In genomic region chr9:81535542-81536241, GRCh38 we compare ENCODE assay signal across 1 cellular context.
TF ChIP-seq lines count a peak whose summit lies in the region.

No MANE protein-coding gene starts in this region.

TF ChIP-seq in HepG2, 621 proteins besides CTCF, POLR2A, EP300 and RAD21 (continued from another document and continues in another):
- TF ChIP-seq ZMAT5 (CRISPR knock-in tag; IDR thresholded peaks at IDR 0.05; ENCODE audit: borderline replicate concordance, low read depth) (no peak), FOXJ3 (CRISPR knock-in tag; IDR thresholded peaks at IDR 0.05; ENCODE audit: borderline replicate concordance) (peak; percentile 95), HMG20A (CRISPR knock-in tag; IDR thresholded peaks at IDR 0.05; ENCODE audit: borderline replicate concordance) (peak; percentile 96), ZNF790 (CRISPR knock-in tag; IDR thresholded peaks at IDR 0.05; ENCODE audit: borderline replicate concordance) (no peak), ZNF496 (CRISPR knock-in tag; IDR thresholded peaks at IDR 0.05; ENCODE audit: insufficient replicate concordance) (no peak), GPBP1L1 (CRISPR knock-in tag; IDR thresholded peaks at IDR 0.05) (no peak), ZNF609 (CRISPR knock-in tag; IDR thresholded peaks at IDR 0.05; ENCODE audit: borderline replicate concordance) (peak; percentile 98), ZNF282 (IDR thresholded peaks at IDR 0.05; ENCODE audit: partially characterized antibody) (no peak), ETS1 (CRISPR knock-in tag; IDR thresholded peaks at IDR 0.05) (no peak), ZNF124 (CRISPR knock-in tag; IDR thresholded peaks at IDR 0.05) (peak; percentile 63; the same call in 1 of the 2 replicates), ARID4A (CRISPR knock-in tag; IDR thresholded peaks at IDR 0.05; ENCODE audit: borderline replicate concordance) (peak; percentile 38; the same call in 1 of the 2 replicates), CBX1 (IDR thresholded peaks at IDR 0.05; ENCODE audit: low read depth) (no peak), SUZ12 (IDR thresholded peaks at IDR 0.05; ENCODE audit: low read depth, low read length) (no peak), DMAP1 (CRISPR knock-in tag; IDR thresholded peaks at IDR 0.05) (peak; percentile 40; the same call in 1 of the 2 replicates), USF2 (IDR thresholded peaks at IDR 0.05; ENCODE audit: low read depth, low read length) (no peak), USF2 (CRISPR knock-in tag; IDR thresholded peaks at IDR 0.05; ENCODE audit: borderline replicate concordance) (no peak), RBAK (CRISPR knock-in tag; IDR thresholded peaks at IDR 0.05) (no peak), ZNF556 (CRISPR knock-in tag; IDR thresholded peaks at IDR 0.05; ENCODE audit: borderline replicate concordance) (peak; percentile 59; the same call in 1 of the 2 replicates), ZBTB21 (CRISPR knock-in tag; IDR thresholded peaks at IDR 0.05) (no peak), JUN (CRISPR knock-in tag; IDR thresholded peaks at IDR 0.05) (peak; percentile 92), DBP (CRISPR knock-in tag; IDR thresholded peaks at IDR 0.05; ENCODE audit: not compliant biosample characterization) (no peak), ZNF580 (CRISPR knock-in tag; IDR thresholded peaks at IDR 0.05; ENCODE audit: borderline replicate concordance, low read depth) (0 out of 2 replicates have a peak, but pooled peaks have one; percentile 46), ZBTB10 (CRISPR knock-in tag; IDR thresholded peaks at IDR 0.05; ENCODE audit: borderline replicate concordance) (no peak; the same call in 1 of the 2 replicates), PTBP1 (IDR thresholded peaks at IDR 0.05; ENCODE audit: low read depth, low read length, poor library complexity, severe bottlenecking) (no peak), DR1 (CRISPR knock-in tag; IDR thresholded peaks at IDR 0.05) (no peak), JUND (CRISPR knock-in tag; IDR thresholded peaks at IDR 0.05) (peak; percentile 92), ARHGAP35 (CRISPR knock-in tag; IDR thresholded peaks at IDR 0.05; ENCODE audit: borderline replicate concordance) (no peak), KLF6 (CRISPR knock-in tag; IDR thresholded peaks at IDR 0.05) (peak; percentile 63; the same call in 1 of the 2 replicates), HIVEP1 (CRISPR knock-in tag; IDR thresholded peaks at IDR 0.05) (no peak), SATB2 (CRISPR knock-in tag; IDR thresholded peaks at IDR 0.05) (no peak), ATM (IDR thresholded peaks at IDR 0.05; ENCODE audit: borderline replicate concordance) (no peak), ARID3A (IDR thresholded peaks at IDR 0.05; ENCODE audit: low read depth, low read length) (peak; percentile 99), HNF4G (IDR thresholded peaks at IDR 0.05; ENCODE audit: borderline replicate concordance, low read depth, low read length) (peak; percentile 61), HNF4G (CRISPR knock-in tag; IDR thresholded peaks at IDR 0.05; ENCODE audit: borderline replicate concordance, low read depth) (peak; percentile 40; the same call in 1 of the 2 replicates), GATAD1 (CRISPR knock-in tag; IDR thresholded peaks at IDR 0.05) (peak; percentile 63), ZNF549 (CRISPR knock-in tag; IDR thresholded peaks at IDR 0.05) (no peak)
